In the genomic region with DNA sequence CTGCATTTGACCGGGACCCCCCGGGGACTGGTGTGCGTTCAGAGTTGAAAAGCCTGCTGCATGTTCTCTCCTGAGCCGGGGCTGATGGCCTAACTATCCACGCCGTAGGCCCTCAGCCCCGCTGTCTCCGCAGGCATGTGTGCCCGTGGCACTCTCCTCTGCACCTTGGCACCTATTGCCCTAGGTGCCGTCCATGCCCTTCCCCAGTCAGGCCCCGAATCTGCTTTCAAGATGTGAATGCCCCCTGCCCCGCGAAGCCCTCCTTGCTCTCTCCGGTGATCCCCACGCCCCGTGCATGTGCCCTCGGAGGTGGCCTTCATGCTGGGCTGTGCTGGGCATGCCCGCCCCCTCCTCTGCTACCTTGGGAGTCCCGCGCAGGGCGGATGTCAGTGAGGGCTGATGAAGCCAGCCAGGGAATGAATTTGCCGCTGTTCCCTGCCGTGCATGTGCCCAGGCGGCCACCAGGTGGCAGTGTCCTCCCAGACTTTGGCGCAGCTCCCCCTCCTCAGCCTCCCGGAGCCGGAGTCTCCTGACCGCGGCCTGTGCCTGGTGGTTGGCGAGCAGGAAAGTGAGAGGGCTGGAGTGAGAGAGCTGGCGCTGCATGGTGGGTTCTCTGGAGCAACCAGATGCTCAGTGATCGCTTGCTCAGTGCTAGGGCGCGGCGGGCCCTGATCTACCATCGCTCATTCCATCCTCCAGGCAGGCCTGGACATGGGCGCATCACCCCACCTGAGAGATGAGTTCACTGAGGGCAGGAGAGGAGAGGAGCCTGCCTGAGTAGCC, we compare ENCODE assay signal across 8 cellular contexts.
DNase-seq lines count a peak whose midpoint lies in the region; ATAC-seq, FAIRE-seq and TF ChIP-seq lines count a peak whose summit lies in the region.

No MANE protein-coding gene starts in this region.

- H3K4me3 ChIP-seq in gastroesophageal sphincter (no peak overlapping the region), transverse colon (no peak overlapping the region)

- H3K9me3 ChIP-seq in gastroesophageal sphincter = no peaks in the 10 kb centered on the region
- no peaks in the 10 kb centered on the region for H3K9me3 ChIP-seq in transverse colon

- POLR2A ChIA-PET in RWPE1 (lab: Yijun Ruan, JAX; ENCODE audit: low non-redundant PET) = no interaction called here

- H3K27ac ChIP-seq in RWPE1 = no peak overlapping the region
- no peak overlapping the region for H3K27ac ChIP-seq in gastroesophageal sphincter
- H3K27ac ChIP-seq in transverse colon = no peak overlapping the region

- TF ChIP-seq CTCF in D721Med (IDR thresholded peaks at IDR 0.05; ENCODE audit: insufficient read depth, missing control alignments) (peak; percentile 93), RWPE1 (conservative IDR thresholded peaks at IDR 0.05; ENCODE audit: low read depth) (peak; percentile 99), gastroesophageal sphincter (IDR thresholded peaks at IDR 0.05) (peak in 3 of 4 experiments; percentile 89 to 99 (median 94)), omental fat pad (IDR thresholded peaks at IDR 0.05) (peak in 1 of 3 donors; percentile 96), transverse colon (IDR thresholded peaks at IDR 0.05) (peak; percentile 90 to 95 (median 93))

- WGBS in gastroesophageal sphincter (ENCODE audit: low coverage in 1 of 2), 2 donors = 37 to 53% methylated on average over 4 to 9 of the region's 37 CpGs
- WGBS in transverse colon (ENCODE audit: low coverage in 1 of 2), 2 donors = 40 to 46% methylated on average over 1 to 37 of the region's 37 CpGs

- CTCF ChIA-PET in RWPE1 (lab: Yijun Ruan, JAX) = interaction anchor here (0.5 to 7.9 kb wide), 21 partner anchors 7 to 311 kb away, joined by 3 to 299 read pairs (median 6); no protein-coding TSS in a partner anchor

- TF ChIP-seq RAD21 in Ishikawa (IDR thresholded peaks at IDR 0.05; ENCODE audit: low read depth) = peak; percentile 88

- intact Hi-C loops in transverse colon (cut with DNase I; ENCODE audit: low total_unique reads) = loop anchor here (5.0 kb wide), 1 partner anchor 57 kb away; no protein-coding TSS in a partner anchor

- FAIRE-seq in D721Med (lab: Jason Lieb, UNC) = no peak

- TF ChIP-seq POLR2A in gastroesophageal sphincter (IDR thresholded peaks at IDR 0.05) = no peak
- no peak for TF ChIP-seq POLR2A in transverse colon (IDR thresholded peaks at IDR 0.05)

- TF ChIP-seq EP300 in Ishikawa (IDR thresholded peaks at IDR 0.05; ENCODE audit: borderline replicate concordance) (no peak), gastroesophageal sphincter (IDR thresholded peaks at IDR 0.05) (no peak), transverse colon (IDR thresholded peaks at IDR 0.05; ENCODE audit: low read depth) (no peak)

- peak; percentile 70 for ATAC-seq in gastroesophageal sphincter
- peak; percentile 61 for ATAC-seq in omental fat pad (ENCODE audit: low FRiP score)
- no peak for ATAC-seq in HG03025 (IDR thresholded peaks at IDR 0.05; ENCODE audit: low FRiP score, unreplicated experiment)

- in situ Hi-C loops in transverse colon (cut with MboI; ENCODE audit: low pct_ligation_motif_present in 1 of 4, low pct_unique_long_range_greater_than_20kb in 1 of 4, low sequenced_read_pairs in 3 of 4) = loop anchor here in 2 of 4 donors (10.0 kb wide), 1 partner anchor 54 kb away; no protein-coding TSS in a partner anchor

- H3K4me1 ChIP-seq in gastroesophageal sphincter = peaks cover 0 to 33% (median 11%) of the 10 kb centered on the region in 3 donors
- peaks cover 7 to 14% (median 12%) of the 10 kb centered on the region in 4 donors for H3K4me1 ChIP-seq in transverse colon

- peak; percentile 78 for DNase-seq in D721Med (ENCODE audit: insufficient read length, low spot score)
- DNase-seq in RWPE1 (ENCODE audit: low spot score) = peak; percentile 90
- peak; percentile 25 to 60 (median 36) for DNase-seq in activated naive CD4-positive, alpha-beta T cell (lab: John Stamatoyannopoulos, UW)
- peak; percentile 49 for DNase-seq in omental fat pad (ENCODE audit: low spot score)
- DNase-seq in transverse colon = peak; percentile 64

- peaks cover 0 to 33% of the 10 kb centered on the region in 2 donors for H3K36me3 ChIP-seq in gastroesophageal sphincter
- H3K36me3 ChIP-seq in transverse colon = no peaks in the 10 kb centered on the region

- no peaks in the 10 kb centered on the region for H3K27me3 ChIP-seq in gastroesophageal sphincter
- no peaks in the 10 kb centered on the region for H3K27me3 ChIP-seq in transverse colon

TF ChIP-seq in Ishikawa, 13 proteins besides CTCF, POLR2A, EP300 and RAD21:
- TF ChIP-seq YY1 (IDR thresholded peaks at IDR 0.05; ENCODE audit: low read depth) (no peak), TAF1 (IDR thresholded peaks at IDR 0.05; ENCODE audit: low read depth) (no peak), TEAD4 (IDR thresholded peaks at IDR 0.05) (no peak), NFIC (IDR thresholded peaks at IDR 0.05) (no peak), FOXM1 (IDR thresholded peaks at IDR 0.05; ENCODE audit: borderline replicate concordance, low read depth) (no peak), TCF12 (IDR thresholded peaks at IDR 0.05; ENCODE audit: low read depth) (no peak), EGR1 (IDR thresholded peaks at IDR 0.05) (no peak), ZBTB7A (IDR thresholded peaks at IDR 0.05; ENCODE audit: low read depth) (no peak), CEBPB (IDR thresholded peaks at IDR 0.05) (no peak), CREB1 (IDR thresholded peaks at IDR 0.05; ENCODE audit: low read depth) (no peak)
- TF ChIP-seq, protein P1, sequence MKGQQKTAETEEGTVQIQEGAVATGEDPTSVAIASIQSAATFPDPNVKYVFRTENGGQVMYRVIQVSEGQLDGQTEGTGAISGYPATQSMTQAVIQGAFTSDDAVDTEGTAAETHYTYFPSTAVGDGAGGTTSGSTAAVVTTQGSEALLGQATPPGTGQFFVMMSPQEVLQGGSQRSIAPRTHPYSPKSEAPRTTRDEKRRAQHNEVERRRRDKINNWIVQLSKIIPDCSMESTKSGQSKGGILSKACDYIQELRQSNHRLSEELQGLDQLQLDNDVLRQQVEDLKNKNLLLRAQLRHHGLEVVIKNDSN (IDR thresholded peaks at IDR 0.05) = no peak
- TF ChIP-seq, protein P2, sequence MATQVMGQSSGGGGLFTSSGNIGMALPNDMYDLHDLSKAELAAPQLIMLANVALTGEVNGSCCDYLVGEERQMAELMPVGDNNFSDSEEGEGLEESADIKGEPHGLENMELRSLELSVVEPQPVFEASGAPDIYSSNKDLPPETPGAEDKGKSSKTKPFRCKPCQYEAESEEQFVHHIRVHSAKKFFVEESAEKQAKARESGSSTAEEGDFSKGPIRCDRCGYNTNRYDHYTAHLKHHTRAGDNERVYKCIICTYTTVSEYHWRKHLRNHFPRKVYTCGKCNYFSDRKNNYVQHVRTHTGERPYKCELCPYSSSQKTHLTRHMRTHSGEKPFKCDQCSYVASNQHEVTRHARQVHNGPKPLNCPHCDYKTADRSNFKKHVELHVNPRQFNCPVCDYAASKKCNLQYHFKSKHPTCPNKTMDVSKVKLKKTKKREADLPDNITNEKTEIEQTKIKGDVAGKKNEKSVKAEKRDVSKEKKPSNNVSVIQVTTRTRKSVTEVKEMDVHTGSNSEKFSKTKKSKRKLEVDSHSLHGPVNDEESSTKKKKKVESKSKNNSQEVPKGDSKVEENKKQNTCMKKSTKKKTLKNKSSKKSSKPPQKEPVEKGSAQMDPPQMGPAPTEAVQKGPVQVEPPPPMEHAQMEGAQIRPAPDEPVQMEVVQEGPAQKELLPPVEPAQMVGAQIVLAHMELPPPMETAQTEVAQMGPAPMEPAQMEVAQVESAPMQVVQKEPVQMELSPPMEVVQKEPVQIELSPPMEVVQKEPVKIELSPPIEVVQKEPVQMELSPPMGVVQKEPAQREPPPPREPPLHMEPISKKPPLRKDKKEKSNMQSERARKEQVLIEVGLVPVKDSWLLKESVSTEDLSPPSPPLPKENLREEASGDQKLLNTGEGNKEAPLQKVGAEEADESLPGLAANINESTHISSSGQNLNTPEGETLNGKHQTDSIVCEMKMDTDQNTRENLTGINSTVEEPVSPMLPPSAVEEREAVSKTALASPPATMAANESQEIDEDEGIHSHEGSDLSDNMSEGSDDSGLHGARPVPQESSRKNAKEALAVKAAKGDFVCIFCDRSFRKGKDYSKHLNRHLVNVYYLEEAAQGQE (IDR thresholded peaks at IDR 0.05; ENCODE audit: low read depth) = no peak
- TF ChIP-seq, protein P3, sequence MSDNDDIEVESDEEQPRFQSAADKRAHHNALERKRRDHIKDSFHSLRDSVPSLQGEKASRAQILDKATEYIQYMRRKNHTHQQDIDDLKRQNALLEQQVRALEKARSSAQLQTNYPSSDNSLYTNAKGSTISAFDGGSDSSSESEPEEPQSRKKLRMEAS (IDR thresholded peaks at IDR 0.05) = no peak

Comparison
In these comparisons a context has a peak if more than half of its experiments do, and no peak if none do; other contexts are left out.
1. DNase-seq: peak in every context shown above with its lines; median percentile 90 in RWPE1; 78 in D721Med; 64 in transverse colon; 49 in omental fat pad; 36 in activated naive CD4-positive, alpha-beta T cell.